Comparison of ENCODE assay signal across 30 cellular contexts in genomic region chr2:16559263-16559662, GRCh38.
DNase-seq lines count a peak whose midpoint lies in the region; ATAC-seq and TF ChIP-seq lines count a peak whose summit lies in the region.
"Had no signal": no experiment of that assay in that cellular context is flagged by ENCODE, and none has a peak within 500 bp of the region (broad histone marks: within the 10 kb centered on the region; RNA-seq: fewer than 3 reads in every experiment).

No MANE protein-coding gene starts in this region.

- H3K9me3 ChIP-seq in left ventricle myocardium inferior (replicated peaks) (no peaks in the 10 kb centered on the region), uterus (no peaks in the 10 kb centered on the region)
- H3K9me3 ChIP-seq: BE2C had no signal

- ATAC-seq in Right ventricle myocardium superior (ENCODE audit: poor library complexity) = peak; percentile 20
- peak; percentile 54 for ATAC-seq in omental fat pad (ENCODE audit: low FRiP score)
- no peak for ATAC-seq in stimulated activated memory B cell treated with anti-CD40 and anti-IgM and Interleukin-4, amounts not matched to agents 10 μg/mL and 1 μg/mL and 100 μg/mL, for 72 hours
- ATAC-seq: HCT116, PC-3 had no signal

- H3K27ac Mint-ChIP-seq in stimulated activated memory B cell treated with anti-CD40 and anti-IgM and Interleukin-4, amounts not matched to agents 10 μg/mL and 1 μg/mL and 100 μg/mL, for 72 hours = no peak overlapping the region

- peaks cover 48% of the 10 kb centered on the region for H3K36me3 ChIP-seq in left ventricle myocardium inferior
- H3K36me3 ChIP-seq in uterus = no peaks in the 10 kb centered on the region
- H3K36me3 ChIP-seq: BE2C had no signal

- TF ChIP-seq POLR2A in uterus (IDR thresholded peaks at IDR 0.05) = no peak

- no peaks in the 10 kb centered on the region for H3K9me3 Mint-ChIP-seq in stimulated activated memory B cell treated with anti-CD40 and anti-IgM and Interleukin-4, amounts not matched to agents 10 μg/mL and 1 μg/mL and 100 μg/mL, for 72 hours
- H3K9me3 Mint-ChIP-seq: CD14-positive monocyte, IgD-negative memory B cell had no signal

- intact Hi-C loops in Right ventricle myocardium superior (cut with DNase I) (no loop called here), left ventricle myocardium inferior (cut with micrococcal nuclease) (no loop called here), uterus (cut with DNase I; ENCODE audit: low total_unique reads) (loop anchor here (5.0 kb wide), 1 partner anchor 198 kb away; no protein-coding TSS in a partner anchor), head of caudate nucleus (cut with DNase I) (no loop called here)

- H3K4me1 Mint-ChIP-seq in stimulated activated memory B cell treated with anti-CD40 and anti-IgM and Interleukin-4, amounts not matched to agents 10 μg/mL and 1 μg/mL and 100 μg/mL, for 72 hours = no peaks in the 10 kb centered on the region
- H3K4me1 Mint-ChIP-seq: CD14-positive monocyte; CD8-positive, alpha-beta memory T cell had no signal

- H3K4me3 ChIP-seq in left ventricle myocardium inferior (no peak overlapping the region), fibroblast of villous mesenchyme (ENCODE audit: low read depth, low read length) (no peak overlapping the region), uterus (no peak overlapping the region)

- DNase-seq in Right ventricle myocardium superior (no peak), left ventricle myocardium inferior (no peak), fibroblast of villous mesenchyme (ENCODE audit: low read depth) (peak; percentile 9), omental fat pad (ENCODE audit: low spot score) (no peak), uterus (peak; percentile 68 to 87), head of caudate nucleus (no peak), NCI-H146 (lab: John Stamatoyannopoulos, UW) (no peak)
- DNase-seq: 8988T; ACHN; BE2C; CD8-positive, alpha-beta memory T cell; DMS 273 treated with DMSO at 0.1 percent for 48 hours; DMS79 treated with DMSO at 0.1 percent for 48 hours; GF-D8; MM.1S; NCI-H1694; NCI-H2029 treated with DMSO at 0.1 percent for 48 hours; NCI-H446 treated with DMSO at 0.1 percent for 48 hours; NCI-H526; NCI-H82; NK-92 treated with Interleukin-12 subunit alpha and Interleukin-12 subunit beta, amount 100 ng/mL, for 24 hours; PC-3; RPMI8226; SHP77 treated with DMSO at 0.1 percent for 48 hours had no signal

- no peak overlapping the region for H3K4me3 Mint-ChIP-seq in stimulated activated memory B cell treated with anti-CD40 and anti-IgM and Interleukin-4, amounts not matched to agents 10 μg/mL and 1 μg/mL and 100 μg/mL, for 72 hours
- H3K4me3 Mint-ChIP-seq: CD14-positive monocyte; CD8-positive, alpha-beta memory T cell had no signal

- H3K27me3 Mint-ChIP-seq in stimulated activated memory B cell treated with anti-CD40 and anti-IgM and Interleukin-4, amounts not matched to agents 10 μg/mL and 1 μg/mL and 100 μg/mL, for 72 hours = no peaks in the 10 kb centered on the region
- H3K27me3 Mint-ChIP-seq: IgD-negative memory B cell had no signal

- H3K27me3 ChIP-seq in left ventricle myocardium inferior (ENCODE audit: low read depth) (no peaks in the 10 kb centered on the region), uterus (no peaks in the 10 kb centered on the region)
- H3K27me3 ChIP-seq: BE2C had no signal

- no peak for TF ChIP-seq CTCF in left ventricle myocardium inferior (IDR thresholded peaks at IDR 0.05; ENCODE audit: borderline replicate concordance)
- no peak for TF ChIP-seq CTCF in fibroblast of villous mesenchyme (IDR thresholded peaks at IDR 0.05; ENCODE audit: insufficient read depth, low read depth, low read length)
- TF ChIP-seq CTCF in omental fat pad (IDR thresholded peaks at IDR 0.05) = no peak
- TF ChIP-seq CTCF in uterus (IDR thresholded peaks at IDR 0.05) = no peak

- H3K27ac ChIP-seq in left ventricle myocardium inferior (replicated peaks) = no peak overlapping the region
- peak overlapping the region; percentile 33 to 54 for H3K27ac ChIP-seq in uterus
- H3K27ac ChIP-seq: HL-60, KMS-11 had no signal

- H3K4me1 ChIP-seq in left ventricle myocardium inferior = no peaks in the 10 kb centered on the region
- H3K4me1 ChIP-seq in uterus = peaks cover 4 to 5% of the 10 kb centered on the region in 2 donors
- H3K4me1 ChIP-seq: BE2C had no signal

- peaks cover 78% of the 10 kb centered on the region for H3K36me3 Mint-ChIP-seq in stimulated activated memory B cell treated with anti-CD40 and anti-IgM and Interleukin-4, amounts not matched to agents 10 μg/mL and 1 μg/mL and 100 μg/mL, for 72 hours

Comparison
In these comparisons a context has a peak if more than half of its experiments do, and no peak if none do; other contexts are left out.
1. DNase-seq: peak in fibroblast of villous mesenchyme (single experiment) and uterus (2 of 2); none in Right ventricle myocardium superior (single experiment), left ventricle myocardium inferior (single experiment), omental fat pad (single experiment), head of caudate nucleus (0 of 42) and NCI-H146 (single experiment).